In the genomic region with DNA sequence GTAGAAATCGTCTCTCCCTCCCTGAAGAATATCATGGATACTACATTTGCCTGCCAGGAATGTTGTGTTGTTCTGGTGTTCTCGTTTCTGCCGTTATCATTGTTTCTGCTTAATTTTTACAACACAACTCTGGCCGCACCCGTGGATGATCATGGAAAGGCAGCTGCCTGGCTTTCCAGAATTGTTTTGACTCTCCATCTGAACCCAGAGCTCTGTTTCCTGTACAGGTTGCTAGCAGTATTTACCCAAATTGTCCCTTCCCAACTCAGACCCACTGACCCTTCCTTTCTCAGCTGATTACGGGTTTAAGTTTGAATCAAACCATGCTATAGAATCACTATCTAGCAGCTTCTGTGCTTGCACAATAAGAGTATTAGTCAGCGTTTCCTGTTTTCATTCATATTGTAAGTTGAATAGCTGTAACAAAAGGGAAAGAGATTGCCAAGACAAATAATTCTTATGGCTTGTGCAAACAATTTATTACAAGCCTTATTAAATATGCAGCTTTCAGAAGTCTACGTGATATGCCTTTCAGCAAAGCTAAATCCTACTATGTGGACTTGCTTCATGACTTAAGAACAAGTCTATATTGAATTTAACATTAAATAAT, we compare ENCODE assay signal across 8 cellular contexts.
DNase-seq lines count a peak whose midpoint lies in the region; TF ChIP-seq lines count a peak whose summit lies in the region.

No MANE protein-coding gene starts in this region.

- peaks cover 39% of the 10 kb centered on the region for H3K4me1 Mint-ChIP-seq in chondrocyte (ENCODE audit: low read depth)

- H3K9me3 Mint-ChIP-seq in chondrocyte (ENCODE audit: low read depth), result no peaks in the 10 kb centered on the region

- peak overlapping the region; percentile 15 for H3K27ac Mint-ChIP-seq in chondrocyte (ENCODE audit: unreplicated experiment)

- DNase-seq in SIG-M5 treated with dmso at 0.1 percent for 504 hours (lab: John Stamatoyannopoulos, UW; ENCODE audit: unreplicated experiment) (peak; percentile 75), SIG-M5 (lab: John Stamatoyannopoulos, UW) (no peak), NCI-H345 treated with DMSO at 0.1 percent for 48 hours (lab: John Stamatoyannopoulos, UW; ENCODE audit: unreplicated experiment) (peak; percentile 45), chondrocyte (ENCODE audit: low spot score) (no peak), germinal center (ENCODE audit: low spot score) (no peak), globus pallidus (ENCODE audit: low spot score) (no peak), ureter (ENCODE audit: low spot score) (no peak)

- peak overlapping the region; percentile 30 to 44 for H3K4me3 ChIP-seq in neutrophil (ENCODE audit: low read depth in 1 of 2, low read length in 1 of 2)

- no peak for TF ChIP-seq CTCF in chondrocyte (IDR thresholded peaks at IDR 0.05)
- no peak for TF ChIP-seq CTCF in neutrophil (IDR thresholded peaks at IDR 0.05)

- H3K36me3 ChIP-seq in neutrophil, result no peaks in the 10 kb centered on the region

- no peak overlapping the region for H3K4me3 Mint-ChIP-seq in chondrocyte (ENCODE audit: unreplicated experiment)

- H3K27me3 Mint-ChIP-seq in chondrocyte (ENCODE audit: low read depth), result no peaks in the 10 kb centered on the region

- H3K27ac ChIP-seq in neutrophil, result peak overlapping the region; percentile 86

- no peaks in the 10 kb centered on the region for H3K27me3 ChIP-seq in neutrophil

- H3K9me3 ChIP-seq in neutrophil, result no peaks in the 10 kb centered on the region

- H3K4me1 ChIP-seq in neutrophil (ENCODE audit: control insufficient read depth in 1 of 2, insufficient read depth in 1 of 2, low read depth in 1 of 2, low read length in 1 of 2), result peaks cover 50% of the 10 kb centered on the region in 2 experiments

- peaks cover 7% of the 10 kb centered on the region for H3K36me3 Mint-ChIP-seq in chondrocyte (ENCODE audit: low read depth)

Comparison
In these comparisons a context has a peak if more than half of its experiments do, and no peak if none do; other contexts are left out.
1. DNase-seq: peak in SIG-M5 treated with dmso at 0.1 percent for 504 hours (single experiment) and NCI-H345 treated with DMSO at 0.1 percent for 48 hours (single experiment); none in SIG-M5 (single experiment), chondrocyte (single experiment), germinal center (single experiment), globus pallidus (single experiment) and ureter (single experiment).